ENCODE assay signal across 8 cellular contexts in the genomic region with DNA sequence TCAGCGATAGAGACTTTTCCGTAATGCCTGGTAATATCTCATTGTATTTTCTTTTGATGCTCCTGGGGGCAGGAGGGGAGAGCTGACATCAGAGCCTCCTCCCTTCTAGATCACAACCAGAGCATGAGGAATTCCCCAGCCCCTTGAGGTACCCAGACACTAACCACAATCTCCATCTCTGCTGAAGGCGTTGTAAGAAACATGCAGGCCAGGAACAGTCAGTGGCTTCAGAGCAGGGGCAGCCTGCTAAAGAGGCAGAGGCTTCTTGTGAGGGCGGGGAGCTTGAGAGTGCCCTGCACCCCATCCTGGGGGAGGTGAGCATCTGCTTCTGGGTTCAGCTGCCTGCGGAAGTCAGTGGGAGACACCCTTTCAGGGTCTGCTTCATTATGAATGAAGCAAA.
DNase-seq lines count a peak whose midpoint lies in the region; ATAC-seq lines count a peak whose summit lies in the region.
"Had no signal": no experiment of that assay in that cellular context is flagged by ENCODE, and none has a peak within 500 bp of the region (broad histone marks: within the 10 kb centered on the region; RNA-seq: fewer than 3 reads in every experiment).

No MANE protein-coding gene starts in this region.

- ATAC-seq in GM19463 (IDR thresholded peaks at IDR 0.05; ENCODE audit: unreplicated experiment) (peak; percentile 62), GM19035 (IDR thresholded peaks at IDR 0.05; ENCODE audit: unreplicated experiment) (no peak)

- DNase-seq in T-helper 1 cell (peak; percentile 19 to 56 (median 40)), GM03348 (ENCODE audit: low spot score) (no peak), HuH-7 (ENCODE audit: low spot score) (no peak)
- DNase-seq in central memory CD4-positive, alpha-beta T cell = peak; percentile 77
- DNase-seq in stimulated activated CD8-positive, alpha-beta memory T cell treated with anti-CD3 and anti-CD28 coated beads, Interleukin-15, amount 100 ng/mL, for 48 hours (ENCODE audit: low read depth in 2 of 2) = peak; percentile 42 to 62
- DNase-seq: NCI-H187 treated with DMSO at 0.1 percent for 48 hours had no signal

Comparison
In these comparisons a context has a peak if more than half of its experiments do, and no peak if none do; other contexts are left out.
1. DNase-seq: peak in T-helper 1 cell (5 of 5), central memory CD4-positive, alpha-beta T cell (single experiment) and stimulated activated CD8-positive, alpha-beta memory T cell treated with anti-CD3 and anti-CD28 coated beads, Interleukin-15, amount 100 ng/mL, for 48 hours (2 of 2); none in GM03348 (single experiment) and HuH-7 (single experiment).